Comparison of ENCODE assay signal across 18 cellular contexts in the genomic region with DNA sequence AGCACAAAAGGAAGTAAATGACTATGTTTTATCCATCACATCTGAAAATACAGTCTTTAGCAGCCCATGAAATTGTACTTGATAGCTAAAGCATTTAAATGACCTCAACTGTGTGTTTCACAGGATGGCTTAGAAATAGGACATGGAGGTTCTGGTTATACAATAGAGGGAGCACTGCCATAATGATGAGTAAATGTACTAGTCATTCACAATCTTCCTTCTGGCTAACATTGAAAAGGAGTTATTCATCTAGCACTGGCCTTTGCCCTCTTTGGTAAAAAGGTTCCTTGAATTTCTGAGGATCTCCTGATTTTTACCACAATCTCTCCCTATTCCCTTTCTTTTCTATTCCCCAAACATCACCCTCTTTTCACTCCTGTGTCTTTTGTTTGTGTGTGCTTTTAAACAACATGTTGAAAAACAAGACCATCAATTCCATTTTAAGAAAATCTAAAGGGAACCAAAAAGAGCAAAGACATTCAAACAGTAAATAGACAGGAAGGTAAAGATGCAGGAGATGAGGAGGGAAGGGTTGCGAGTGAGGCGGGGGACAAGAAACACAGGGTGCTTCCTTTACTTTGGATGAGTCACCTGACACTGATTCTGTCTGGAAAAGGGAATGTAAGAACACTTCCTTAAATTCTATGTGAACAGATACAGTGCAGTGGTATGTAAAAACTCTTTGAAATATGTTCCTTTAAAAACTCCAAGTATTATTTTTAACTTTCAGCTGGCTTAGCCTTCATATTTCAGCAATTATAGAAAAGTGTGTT.
DNase-seq lines count a peak whose midpoint lies in the region; FAIRE-seq and TF ChIP-seq lines count a peak whose summit lies in the region.
"Had no signal": no experiment of that assay in that cellular context is flagged by ENCODE, and none has a peak within 500 bp of the region (broad histone marks: within the 10 kb centered on the region; RNA-seq: fewer than 3 reads in every experiment).

No MANE protein-coding gene starts in this region.

- no peak for TF ChIP-seq CTCF in astrocyte (IDR thresholded peaks at IDR 0.05; ENCODE audit: insufficient read depth, low read depth, low read length)

- H3K4me2 ChIP-seq in astrocyte (ENCODE audit: low read length) = peak overlapping the region; percentile 74

- H2AFZ ChIP-seq in ACC112 (ENCODE audit: low read length, unreplicated experiment) (peak overlapping the region; percentile 26), astrocyte (ENCODE audit: low read depth, low read length) (peak overlapping the region; percentile 31)

- H3K27me3 ChIP-seq in ACC112 (ENCODE audit: insufficient read depth, low read length) = no peaks in the 10 kb centered on the region
- H3K27me3 ChIP-seq in astrocyte (ENCODE audit: insufficient read depth, low read length) = no peaks in the 10 kb centered on the region
- H3K27me3 ChIP-seq: ovary, tibial nerve had no signal

- no peaks in the 10 kb centered on the region for H3K36me3 Mint-ChIP-seq in astrocyte (ENCODE audit: low read depth, unreplicated experiment)
- H3K36me3 Mint-ChIP-seq: memory B cell had no signal

- H3K36me3 ChIP-seq in ACC112 (ENCODE audit: insufficient read depth, low read length) (no peaks in the 10 kb centered on the region), astrocyte (ENCODE audit: insufficient read depth, low read length) (no peaks in the 10 kb centered on the region)
- H3K36me3 ChIP-seq: ovary, tibial nerve had no signal

- H3K27ac Mint-ChIP-seq in astrocyte (ENCODE audit: unreplicated experiment) = peak overlapping the region; percentile 37
- H3K27ac Mint-ChIP-seq: activated B cell treated with CpG ODN at 0.5 μM for 24 hours, memory B cell had no signal

- H3K27ac ChIP-seq in ACC112 (ENCODE audit: low read depth, low read length) = peak overlapping the region; percentile 92
- peak overlapping the region; percentile 76 for H3K27ac ChIP-seq in astrocyte (ENCODE audit: low read depth, low read length)
- H3K27ac ChIP-seq: HL-60, ovary, tibial nerve had no signal

- H3K9me3 Mint-ChIP-seq in astrocyte (ENCODE audit: unreplicated experiment) = no peaks in the 10 kb centered on the region
- H3K9me3 Mint-ChIP-seq: activated B cell treated with CpG ODN at 0.5 μM for 24 hours, memory B cell had no signal

- FAIRE-seq in astrocyte (lab: Jason Lieb, UNC) (peak; percentile 93), urothelium cell line (lab: Jason Lieb, UNC) (no peak)

- H3K4me1 Mint-ChIP-seq in astrocyte (ENCODE audit: low read depth, unreplicated experiment) = peaks cover 10% of the 10 kb centered on the region
- H3K4me1 Mint-ChIP-seq: activated B cell treated with CpG ODN at 0.5 μM for 24 hours, memory B cell had no signal

- H3K4me3 Mint-ChIP-seq in astrocyte (ENCODE audit: unreplicated experiment) = no peak overlapping the region
- H3K4me3 Mint-ChIP-seq: activated B cell treated with CpG ODN at 0.5 μM for 24 hours, memory B cell had no signal

- peak overlapping the region; percentile 53 for H3K9ac ChIP-seq in astrocyte (ENCODE audit: low read length)

- H4K20me1 ChIP-seq in astrocyte (ENCODE audit: insufficient read depth, low read length) = no peaks in the 10 kb centered on the region

- H3K79me2 ChIP-seq in ACC112 (ENCODE audit: control insufficient read depth, insufficient read depth, low read length, unreplicated experiment) = no peaks in the 10 kb centered on the region
- no peaks in the 10 kb centered on the region for H3K79me2 ChIP-seq in astrocyte (ENCODE audit: insufficient read depth, low read length)

- no peaks in the 10 kb centered on the region for H3K9me3 ChIP-seq in astrocyte (ENCODE audit: insufficient read depth, low read depth, low read length)
- H3K9me3 ChIP-seq: ovary, tibial nerve had no signal

- H3K4me1 ChIP-seq in ACC112 (ENCODE audit: control insufficient read depth, insufficient read depth, low read length, unreplicated experiment) (peaks cover 26% of the 10 kb centered on the region), astrocyte (ENCODE audit: insufficient read depth, low read length) (peaks cover 24% of the 10 kb centered on the region)
- H3K4me1 ChIP-seq: tibial nerve had no signal

- peak overlapping the region; percentile 23; the same call in 1 of the 2 replicates for H3K4me3 ChIP-seq in ACC112 (ENCODE audit: low read depth, low read length)
- peak overlapping the region; percentile 26 for H3K4me3 ChIP-seq in astrocyte (ENCODE audit: insufficient read depth, low read depth, low read length)
- H3K4me3 ChIP-seq: ovary, tibial nerve had no signal

- DNase-seq in HPDE6-E6E7 (ENCODE audit: extremely low spot score) = peak; percentile 44
- DNase-seq in astrocyte (ENCODE audit: low read depth) = peak; percentile 86
- DNase-seq in foreskin melanocyte = peak; percentile 50
- no peak for DNase-seq in activated naive CD4-positive, alpha-beta T cell (lab: John Stamatoyannopoulos, UW)
- DNase-seq in germinal center (ENCODE audit: low spot score) = no peak
- DNase-seq in urothelium cell line (ENCODE audit: low spot score) = no peak
- no peak for DNase-seq in activated naive CD4-positive, alpha-beta T cell treated with anti-CD3 and anti-CD28 coated beads, Interleukin-2, amount 50 U/mL, for 16 hours
- DNase-seq: activated B cell treated with CpG ODN at 0.5 μM for 24 hours; activated CD8-positive, alpha-beta memory T cell treated with anti-CD3 and anti-CD28 coated beads, Interleukin-2, amount 50 U/mL, for 48 hours; effector CD4-positive, alpha-beta T cell; hypothalamus; MM.1S; NK-92 treated with Interleukin-12 subunit alpha and Interleukin-12 subunit beta, amount 100 ng/mL, for 24 hours; ovary had no signal

- no peaks in the 10 kb centered on the region for H3K27me3 Mint-ChIP-seq in astrocyte (ENCODE audit: low read depth, unreplicated experiment)
- H3K27me3 Mint-ChIP-seq: activated B cell treated with CpG ODN at 0.5 μM for 24 hours, memory B cell had no signal

Comparison
In these comparisons a context has a peak if more than half of its experiments do, and no peak if none do; other contexts are left out.
1. DNase-seq: peak in HPDE6-E6E7 (single experiment), astrocyte (single experiment) and foreskin melanocyte (single experiment); none in activated naive CD4-positive, alpha-beta T cell (0 of 4), germinal center (single experiment), urothelium cell line (single experiment) and activated naive CD4-positive, alpha-beta T cell treated with anti-CD3 and anti-CD28 coated beads, Interleukin-2, amount 50 U/mL, for 16 hours (single experiment).